8 cellular contexts compared by ENCODE assay signal in the genomic region with DNA sequence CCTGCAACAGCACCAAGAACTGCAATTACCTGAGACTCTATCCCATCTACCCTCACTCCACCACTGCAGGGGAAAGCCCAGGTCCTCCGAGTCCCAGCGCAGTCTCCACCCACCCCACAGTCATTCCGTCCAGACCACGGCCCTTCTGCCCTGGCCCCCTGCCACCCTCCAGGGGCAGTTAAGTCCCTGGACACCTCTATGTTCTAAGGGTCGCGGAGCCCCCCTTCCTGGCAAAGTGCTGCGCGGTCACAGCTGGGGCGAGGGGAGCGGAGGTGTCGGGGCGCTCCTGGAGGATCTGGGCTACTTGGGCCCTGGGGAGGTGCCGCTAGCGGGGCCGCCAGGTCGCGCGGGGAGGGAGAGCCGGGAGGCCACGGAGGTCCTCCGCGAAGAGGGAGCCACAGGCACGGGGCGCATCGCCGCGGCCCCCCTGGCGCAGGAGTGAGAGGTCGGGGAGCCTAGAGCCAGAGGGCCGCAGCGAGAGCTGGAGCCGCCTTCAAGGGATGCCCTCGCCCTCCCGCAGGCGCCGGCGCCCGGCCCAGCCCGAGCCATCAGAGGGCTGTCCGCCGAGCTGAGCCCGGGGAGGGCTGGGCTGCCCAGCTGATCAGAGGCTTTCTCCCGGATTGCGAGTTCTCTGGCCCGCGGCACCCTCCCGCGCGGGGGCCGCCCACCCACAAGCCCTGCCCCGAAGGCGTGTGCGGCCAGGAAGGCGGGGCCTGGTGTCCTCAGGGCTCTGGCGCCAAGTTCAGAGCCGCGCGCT. TPM values are rescaled to one million over a fixed set of nuclear protein-coding genes. Genes with fewer than 3 reads are reported as not detected.
A peak's percentile ranks its signal among the peaks of the same experiment; 100 is the strongest.
DNase-seq lines count a peak whose midpoint lies in the region; ATAC-seq, FAIRE-seq and TF ChIP-seq lines count a peak whose summit lies in the region.

No MANE protein-coding gene starts in this region.

- no peak overlapping the region for H3K4ac ChIP-seq in H9 (ENCODE audit: low read depth, low read length)

- no peak overlapping the region for H3T11ph ChIP-seq in H9 (ENCODE audit: low read length)

- H2AFZ ChIP-seq in H9 (ENCODE audit: low read length), result no peak overlapping the region
- H2AFZ ChIP-seq in neural progenitor cell (replicated peaks), result no peak overlapping the region

- CTCF ChIA-PET in BJ (lab: Yijun Ruan, JAX), result interaction anchor here (1.0 kb wide), 1 partner anchor 11 kb away, joined by 4 read pairs; no protein-coding TSS in a partner anchor

- no peaks in the 10 kb centered on the region for H3K36me3 ChIP-seq in BJ (ENCODE audit: control insufficient read depth, insufficient read depth, low read length)
- no peaks in the 10 kb centered on the region for H3K36me3 ChIP-seq in Peyer's patch
- H3K36me3 ChIP-seq in neural progenitor cell, result no peaks in the 10 kb centered on the region

- H3K27ac ChIP-seq in H9 (ENCODE audit: insufficient read length, low read depth, low read length), result no peak overlapping the region
- H3K27ac ChIP-seq in Peyer's patch, result peak overlapping the region in 1 of 4 donors; percentile 66
- no peak overlapping the region for H3K27ac ChIP-seq in neural progenitor cell
- H3K27ac ChIP-seq in substantia nigra (ENCODE audit: low read depth, low read length, poor library complexity, severe bottlenecking), result peak overlapping the region; percentile 49

- no peaks in the 10 kb centered on the region for H3K9me3 ChIP-seq in H9 (ENCODE audit: control insufficient read depth, low read depth, low read length)
- H3K9me3 ChIP-seq in Peyer's patch, result no peaks in the 10 kb centered on the region
- no peaks in the 10 kb centered on the region for H3K9me3 ChIP-seq in neural progenitor cell (ENCODE audit: low read depth)

- H4K20me1 ChIP-seq in H9 (ENCODE audit: control insufficient read depth, insufficient read depth, insufficient read length), result no peaks in the 10 kb centered on the region
- peaks cover 22% of the 10 kb centered on the region for H4K20me1 ChIP-seq in neural progenitor cell (ENCODE audit: low read depth)

- H3K56ac ChIP-seq in H9 (ENCODE audit: insufficient read length, low read depth, low read length), result no peak overlapping the region

- H3K23ac ChIP-seq in H9 (ENCODE audit: insufficient read length, low read depth, low read length), result no peak overlapping the region

- H2BK15ac ChIP-seq in H9 (ENCODE audit: low read depth, low read length), result no peak overlapping the region

- no peak for TF ChIP-seq POLR2A in Peyer's patch (IDR thresholded peaks at IDR 0.05)

- peak overlapping the region; percentile 41 for H3K4me3 ChIP-seq in BJ (ENCODE audit: low read depth, low read length)
- H3K4me3 ChIP-seq in Peyer's patch, result peak overlapping the region; percentile 48 to 60 (median 54)
- peak overlapping the region; percentile 43 for H3K4me3 ChIP-seq in neural progenitor cell

- H3K27me3 ChIP-seq in BJ (ENCODE audit: control insufficient read depth, insufficient read depth, low read length), result no peaks in the 10 kb centered on the region
- H3K27me3 ChIP-seq in H9 (ENCODE audit: insufficient read depth, low read length), result peaks cover 11% of the 10 kb centered on the region; the same call in 1 of the 2 replicates
- no peaks in the 10 kb centered on the region for H3K27me3 ChIP-seq in Peyer's patch
- H3K27me3 ChIP-seq in neural progenitor cell, result peaks cover 85% of the 10 kb centered on the region

- no peak overlapping the region for H2BK5ac ChIP-seq in H9 (ENCODE audit: insufficient read length, low read length)

- H2BK12ac ChIP-seq in H9 (ENCODE audit: insufficient read length, low read depth, low read length), result no peak overlapping the region

- no peak for FAIRE-seq in frontal cortex (lab: Jason Lieb, UNC)

- H3K23me2 ChIP-seq in H9 (ENCODE audit: insufficient read length, low read depth, low read length, poor library complexity, severe bottlenecking), result peaks cover 2% of the 10 kb centered on the region

- no peak overlapping the region for H4K8ac ChIP-seq in H9 (replicated peaks; ENCODE audit: insufficient read length, low read depth, low read length)

- H3K9ac ChIP-seq in H9 (ENCODE audit: extremely low read depth, insufficient read length, low read length) (no peak overlapping the region), neural progenitor cell (no peak overlapping the region)

- no peak overlapping the region for H3K14ac ChIP-seq in H9 (ENCODE audit: insufficient read depth, low read length)

- peaks cover 7% of the 10 kb centered on the region for H3F3A ChIP-seq in neural progenitor cell (ENCODE audit: low read depth)

- H3K4me1 ChIP-seq in H9 (ENCODE audit: insufficient read depth, low read length), result no peaks in the 10 kb centered on the region
- H3K4me1 ChIP-seq in Peyer's patch, result peaks cover 0 to 28% (median 0%) of the 10 kb centered on the region in 4 donors
- peaks cover 7% of the 10 kb centered on the region for H3K4me1 ChIP-seq in neural progenitor cell

- no peak overlapping the region for H2AK5ac ChIP-seq in H9 (ENCODE audit: insufficient read length, low read length)

- peak; percentile 33 for DNase-seq in BJ (ENCODE audit: low read depth)
- DNase-seq in H9, result peak; percentile 64
- peak; percentile 77 to 88 (median 82) for DNase-seq in Peyer's patch
- DNase-seq in activated naive CD4-positive, alpha-beta T cell treated with Interleukin-2 at 50 U/mL for 16 hours, result peak; percentile 73
- DNase-seq in frontal cortex (ENCODE audit: low spot score in 2 of 2), result peak; percentile 90 to 94
- peak; percentile 70 for DNase-seq in neural progenitor cell (ENCODE audit: low spot score)
- peak in 48 of 49 donors; percentile 13 to 95 (median 78) for DNase-seq in substantia nigra (lab: John Stamatoyannopoulos, UW)

- no peaks in the 10 kb centered on the region for H3K79me2 ChIP-seq in H9 (ENCODE audit: insufficient read depth, low read length)
- H3K79me2 ChIP-seq in neural progenitor cell (ENCODE audit: low read depth), result no peaks in the 10 kb centered on the region

- no peak overlapping the region for H4K5ac ChIP-seq in H9 (ENCODE audit: insufficient read length, low read depth, low read length)

- no peaks in the 10 kb centered on the region for H3K79me1 ChIP-seq in H9 (ENCODE audit: insufficient read depth, low read depth, low read length, poor library complexity, severe bottlenecking)

- no peak overlapping the region for H3K27ac Mint-ChIP-seq in H9
- H3K27ac Mint-ChIP-seq in neural progenitor cell, result no peak overlapping the region

- H3K4me1 Mint-ChIP-seq in H9 (peaks cover 16 to 18% of the 10 kb centered on the region in 2 experiments), neural progenitor cell (peaks cover 11% of the 10 kb centered on the region)

- no peak for ATAC-seq in HG02870 (IDR thresholded peaks at IDR 0.05; ENCODE audit: unreplicated experiment)

- H3K4me3 Mint-ChIP-seq in H9, result peak overlapping the region; percentile 72 to 87
- H3K4me3 Mint-ChIP-seq in neural progenitor cell, result peak overlapping the region; percentile 87

- H2BK120ac ChIP-seq in H9 (ENCODE audit: low read depth, low read length, poor library complexity, severe bottlenecking), result no peak overlapping the region

- POLR2A ChIA-PET in BJ (lab: Charles Lee), result interaction anchor here (0.5 kb wide), 1 partner anchor 179 kb away, joined by 3 read pairs; no protein-coding TSS in a partner anchor

- WGBS in H9 (ENCODE audit: extremely low coverage, insufficient read length, low lambda C conversion rate), result no CpG with 5 or more reads among the region's 58 CpGs

- no peak overlapping the region for H2BK20ac ChIP-seq in H9 (ENCODE audit: low read depth, low read length, poor library complexity, severe bottlenecking)

- H3K4me2 ChIP-seq in H9 (ENCODE audit: insufficient read depth, insufficient read length, low read length), result peak overlapping the region; percentile 75
- H3K4me2 ChIP-seq in neural progenitor cell, result peak overlapping the region; percentile 73

- TF ChIP-seq CTCF in BJ (IDR thresholded peaks at IDR 0.05; ENCODE audit: insufficient read depth, low read depth, low read length) (no peak), H9 (conservative IDR thresholded peaks at IDR 0.05) (no peak), Peyer's patch (IDR thresholded peaks at IDR 0.05) (peak in 1 of 6 experiments; percentile 16), neural progenitor cell (IDR thresholded peaks at IDR 0.05) (no peak)

- H4K91ac ChIP-seq in H9 (ENCODE audit: insufficient read length, low read depth, low read length), result no peak overlapping the region

- H3K18ac ChIP-seq in H9 (ENCODE audit: insufficient read length, low read depth, low read length), result no peak overlapping the region

- H3K9me3 Mint-ChIP-seq in H9 (no peaks in the 10 kb centered on the region), neural progenitor cell (no peaks in the 10 kb centered on the region)

- H3K27me3 Mint-ChIP-seq in H9 (ENCODE audit: low read depth), result peaks cover 63% of the 10 kb centered on the region
- peaks cover 27% of the 10 kb centered on the region for H3K27me3 Mint-ChIP-seq in neural progenitor cell (ENCODE audit: insufficient read depth, low read depth)

- H3K36me3 Mint-ChIP-seq in H9 (ENCODE audit: insufficient read depth in 1 of 3, low read depth in 3 of 3) (no peaks in the 10 kb centered on the region), neural progenitor cell (no peaks in the 10 kb centered on the region)

RNA-seq across cellular contexts. Expression of gene ANTXRL, which starts 4.2 kb away (rescaled TPM):
- not detected in 2 replicates for polyA plus RNA-seq in BJ (2011; rRNA removed)
- not detected in 2 replicates for polyA minus RNA-seq in BJ (2011; rRNA and poly(A)+ RNA removed)
- not detected in 2 replicates for total RNA-seq in H9 (2021)
- not detected for total RNA-seq in Peyer's patch
- not detected for total RNA-seq in frontal cortex
- total RNA-seq in neural progenitor cell (ENCODE audit: low replicate concordance), result not detected in 2 replicates

Comparison
In these comparisons a context has a peak if more than half of its experiments do, and no peak if none do; other contexts are left out.
1. DNase-seq: peak in every context shown above with its lines; median percentile 92 in frontal cortex; 82 in Peyer's patch; 78 in substantia nigra; 73 in activated naive CD4-positive, alpha-beta T cell treated with Interleukin-2 at 50 U/mL for 16 hours; 70 in neural progenitor cell; 64 in H9; 33 in BJ.